ENCODE assay signal across 32 cellular contexts in the genomic region with DNA sequence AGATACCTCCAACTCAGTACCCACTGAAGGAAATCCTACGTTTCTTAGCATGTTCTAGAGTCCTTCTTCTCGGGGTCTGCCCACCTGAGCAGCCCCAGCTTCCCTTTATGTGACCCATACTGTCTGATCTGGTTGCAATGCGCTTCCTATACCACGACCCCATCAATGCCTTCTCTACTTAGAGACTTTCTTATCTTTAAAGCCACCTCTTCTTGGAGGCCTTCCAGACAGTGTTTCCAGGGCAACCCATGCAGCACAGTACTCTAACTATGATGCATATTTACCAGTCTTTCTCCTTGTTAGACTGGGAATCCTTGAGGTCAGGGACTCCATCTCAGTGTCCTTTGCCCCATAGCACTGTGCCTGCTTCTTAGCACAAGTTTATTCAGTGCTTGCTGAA.
"Had no signal": no experiment of that assay in that cellular context is flagged by ENCODE, and none has a peak within 500 bp of the region (broad histone marks: within the 10 kb centered on the region; RNA-seq: fewer than 3 reads in every experiment).

No MANE protein-coding gene starts in this region.

- H2AFZ ChIP-seq: PC-9 had no signal

- DNase-seq: activated CD4-positive, alpha-beta T cell treated with anti-CD3 and anti-CD28 coated beads for 1 hour; activated CD4-positive, alpha-beta T cell treated with anti-CD3 and anti-CD28 coated beads for 48 hours; activated CD4-positive, CD25-positive, alpha-beta regulatory T cell; activated CD8-positive, alpha-beta T cell treated with anti-CD3 and anti-CD28 coated beads for 36 hours; activated naive CD4-positive, alpha-beta T cell; activated naive CD4-positive, alpha-beta T cell treated with anti-CD3 and anti-CD28 coated beads, Interleukin-2, amount 50 U/mL, for 16 hours; activated naive CD8-positive, alpha-beta T cell treated with anti-CD3 and anti-CD28 coated beads for 36 hours; activated T-cell treated with anti-CD3 and anti-CD28 coated beads, Interleukin-2, amount 50 U/mL, for 1 hour; activated T-cell treated with anti-CD3 and anti-CD28 coated beads, Interleukin-2, amount 50 U/mL, for 72 hours; amniotic stem cell; MM.1S; MV-4-11; NCI-H1092; NCI-H1436 treated with DMSO at 0.1 percent for 48 hours; NCI-H1694 treated with DMSO at 0.1 percent for 48 hours; NCI-H2029; NCI-H2107; NCI-H2171; NCI-H510A; NCI-H526; NCI-H748 treated with DMSO at 0.1 percent for 48 hours; NK-92 treated with Interleukin-12 subunit alpha and Interleukin-12 subunit beta, amount 100 ng/mL, for 24 hours; PC-9; SW 1271; T1000; WERI-Rb-1 had no signal

- H3K4me3 ChIP-seq: ascending aorta, breast epithelium, PC-9 had no signal

- FAIRE-seq: RCC 7860 had no signal

- ATAC-seq: activated CD8-positive, alpha-beta T cell treated with anti-CD3 and anti-CD28 coated beads for 36 hours; activated T-cell treated with anti-CD3 and anti-CD28 coated beads, Interleukin-2, amount 50 U/mL, for 72 hours; activated T-helper 17 cell treated with anti-CD3 and anti-CD28 coated beads, Interleukin-2, amount 50 U/mL, for 72 hours; Right ventricle myocardium inferior had no signal

- H3K36me3 ChIP-seq: ascending aorta, breast epithelium, WERI-Rb-1 had no signal

- H3K4me2 ChIP-seq: PC-9 had no signal

- H3K27ac ChIP-seq: ascending aorta, breast epithelium, PC-9, RWPE1, WERI-Rb-1 had no signal

- H3K4me1 ChIP-seq: ascending aorta, breast epithelium had no signal

- H3K27me3 ChIP-seq: ascending aorta had no signal
